Comparison of ENCODE assay signal across 1 cellular context in genomic region chrX:16807548-16807947, GRCh38.
TF ChIP-seq lines count a peak whose summit lies in the region.

No MANE protein-coding gene starts in this region.

TF ChIP-seq in GM12878, 131 proteins besides CTCF, POLR2A, EP300 and RAD21 (continued from another document):
- TF ChIP-seq PAX8 (IDR thresholded peaks at IDR 0.05) = no peak
- TF ChIP-seq MEF2B (IDR thresholded peaks at IDR 0.05; ENCODE audit: partially characterized antibody, poor library complexity, severe bottlenecking) = no peak
